In genomic region chr3:66237551-66237950, GRCh38 we compare ENCODE assay signal across 18 cellular contexts. TPM values are rescaled to one million over a fixed set of nuclear protein-coding genes. Genes with fewer than 3 reads are reported as not detected.
DNase-seq lines count a peak whose midpoint lies in the region; ATAC-seq, FAIRE-seq and TF ChIP-seq lines count a peak whose summit lies in the region.
"Had no signal": no experiment of that assay in that cellular context is flagged by ENCODE, and none has a peak within 500 bp of the region (broad histone marks: within the 10 kb centered on the region; RNA-seq: fewer than 3 reads in every experiment).

No MANE protein-coding gene starts in this region.

- H3K4me3 ChIP-seq in liver (ENCODE audit: low read depth in 1 of 3, low read length in 3 of 3) (no peak overlapping the region), HepG2 (replicated peaks in 1 of 3; ENCODE audit: insufficient read depth in 1 of 3, low read depth in 2 of 3, low read length in 3 of 3) (no peak overlapping the region), MM.1S (ENCODE audit: low read length) (no peak overlapping the region), astrocyte (ENCODE audit: insufficient read depth, low read depth, low read length) (no peak overlapping the region), mesenchymal stem cell (ENCODE audit: insufficient read depth in 1 of 2, low read depth in 1 of 2, low read length in 2 of 2) (no peak overlapping the region)
- H3K4me3 ChIP-seq: A549 had no signal

- ATAC-seq in HepG2 (no peak), HG02870 (IDR thresholded peaks at IDR 0.05; ENCODE audit: unreplicated experiment) (no peak)
- ATAC-seq: A549 had no signal

- DNase-seq in HepG2 (ENCODE audit: low spot score), result no peak
- DNase-seq in MM.1S, result peak; percentile 1
- no peak for DNase-seq in astrocyte (ENCODE audit: low read depth)
- peak; percentile 8 for DNase-seq in mesenchymal stem cell
- no peak for DNase-seq in DMS53 treated with DMSO at 0.1 percent for 48 hours (lab: John Stamatoyannopoulos, UW; ENCODE audit: unreplicated experiment)
- no peak for DNase-seq in cardiac septum (ENCODE audit: low spot score)
- DNase-seq: BE2C; Caco-2; CD8-positive, alpha-beta memory T cell; GF-D8; HCEC 1CT; HFFc6; IMR-90 had no signal

- TF ChIP-seq CTCF in liver (IDR thresholded peaks at IDR 0.05; ENCODE audit: low read depth, low read length, missing input control) (no peak), HepG2 (CRISPR knock-in tag; IDR thresholded peaks at IDR 0.05) (no peak), MM.1S (IDR thresholded peaks at IDR 0.05; ENCODE audit: low read length) (no peak), astrocyte (IDR thresholded peaks at IDR 0.05; ENCODE audit: insufficient read depth, low read depth, low read length) (no peak)

- H2BK15ac ChIP-seq in mesenchymal stem cell (ENCODE audit: low read depth, poor library complexity, severe bottlenecking), result no peak overlapping the region

- no TSS peak for BruUV-seq in HepG2 (replicated peaks; lab: Mats Ljungman, UMichigan)

- FAIRE-seq in HepG2 (lab: Jason Lieb, UNC) (no peak), astrocyte (lab: Jason Lieb, UNC) (peak; percentile 9)
- FAIRE-seq: A549, GM19239 had no signal

- H3K4me1 Mint-ChIP-seq in astrocyte (ENCODE audit: low read depth, unreplicated experiment), result no peaks in the 10 kb centered on the region

- H3K4ac ChIP-seq in mesenchymal stem cell (ENCODE audit: low read depth in 1 of 2, low read length in 2 of 2), result no peak overlapping the region

- H3K79me2 ChIP-seq in HepG2 (ENCODE audit: insufficient read depth, low read length) (peaks cover 7% of the 10 kb centered on the region), MM.1S (ENCODE audit: low read length) (no peaks in the 10 kb centered on the region), astrocyte (ENCODE audit: insufficient read depth, low read length) (peaks cover 5% of the 10 kb centered on the region)

- TF ChIP-seq RAD21 in liver (IDR thresholded peaks at IDR 0.05) (no peak), HepG2 (CRISPR knock-in tag; IDR thresholded peaks at IDR 0.05) (no peak)

- no peak for TF ChIP-seq POLR2A in HepG2 (IDR thresholded peaks at IDR 0.05; ENCODE audit: insufficient read depth in 1 of 2, low read depth in 2 of 2, low read length in 2 of 2)

- no peak overlapping the region for H2AK5ac ChIP-seq in mesenchymal stem cell (ENCODE audit: low read length, severe bottlenecking)

- CTCF ChIA-PET in HepG2 (lab: Yijun Ruan, JAX; ENCODE audit: low intra/inter-chr PET ratio, low total read pairs), result no interaction called here

- no peak overlapping the region for H2BK120ac ChIP-seq in mesenchymal stem cell (ENCODE audit: low read depth, low read length)

- no peak for TF ChIP-seq EP300 in HepG2 (IDR thresholded peaks at IDR 0.05; ENCODE audit: low read depth in 2 of 2, low read length in 2 of 2)
- no peak for TF ChIP-seq EP300 in HepG2 (CRISPR knock-in tag; IDR thresholded peaks at IDR 0.05; ENCODE audit: borderline replicate concordance)

- no peaks in the 10 kb centered on the region for H3K27me3 ChIP-seq in liver (ENCODE audit: control insufficient read depth in 4 of 4, insufficient read depth in 4 of 4, low read length in 3 of 4)
- no peaks in the 10 kb centered on the region for H3K27me3 ChIP-seq in HepG2 (ENCODE audit: control insufficient read depth in 1 of 2, insufficient read depth in 2 of 2, low read length in 2 of 2)
- H3K27me3 ChIP-seq in MM.1S (replicated peaks; ENCODE audit: insufficient read depth, low read length), result no peaks in the 10 kb centered on the region
- no peaks in the 10 kb centered on the region for H3K27me3 ChIP-seq in astrocyte (ENCODE audit: insufficient read depth, low read length)
- no peaks in the 10 kb centered on the region for H3K27me3 ChIP-seq in mesenchymal stem cell (ENCODE audit: control insufficient read depth in 1 of 2, insufficient read depth in 1 of 2, low read length in 2 of 2)
- H3K27me3 ChIP-seq: BE2C had no signal

- no peak overlapping the region for H3K14ac ChIP-seq in mesenchymal stem cell (ENCODE audit: low read length in 2 of 2)

- H3K27me3 Mint-ChIP-seq in astrocyte (ENCODE audit: low read depth, unreplicated experiment), result no peaks in the 10 kb centered on the region
- H3K27me3 Mint-ChIP-seq: CD8-positive, alpha-beta memory T cell had no signal

- H3K4me1 ChIP-seq in liver (ENCODE audit: control insufficient read depth in 4 of 4, insufficient read depth in 4 of 4, low read length in 3 of 4) (peaks cover 0 to 3% (median under 1%) of the 10 kb centered on the region in 4 donors), HepG2 (ENCODE audit: insufficient read depth, low read length) (no peaks in the 10 kb centered on the region), MM.1S (ENCODE audit: low read length) (no peaks in the 10 kb centered on the region), astrocyte (ENCODE audit: insufficient read depth, low read length) (no peaks in the 10 kb centered on the region), mesenchymal stem cell (ENCODE audit: control insufficient read depth, insufficient read depth, low read depth, low read length) (no peaks in the 10 kb centered on the region)
- H3K4me1 ChIP-seq: A549, Caco-2 had no signal

- H3K36me3 ChIP-seq in liver (ENCODE audit: control insufficient read depth in 4 of 4, insufficient read depth in 3 of 4, low read depth in 1 of 4, low read length in 3 of 4), result peaks cover 0 to 12% (median 8%) of the 10 kb centered on the region in 4 donors
- peaks cover 2 to 5% of the 10 kb centered on the region in 2 experiments; a peak in 3 of 5 replicates for H3K36me3 ChIP-seq in HepG2 (replicated peaks in 1 of 2; ENCODE audit: control insufficient read depth in 1 of 2, insufficient read depth in 2 of 2, low read length in 2 of 2)
- no peaks in the 10 kb centered on the region for H3K36me3 ChIP-seq in MM.1S (replicated peaks; ENCODE audit: insufficient read depth, low read length)
- no peaks in the 10 kb centered on the region for H3K36me3 ChIP-seq in astrocyte (ENCODE audit: insufficient read depth, low read length)
- H3K36me3 ChIP-seq in mesenchymal stem cell (ENCODE audit: control insufficient read depth in 1 of 2, insufficient read depth in 2 of 2, low read depth in 1 of 2, low read length in 2 of 2), result peaks cover 4 to 15% of the 10 kb centered on the region in 2 experiments

- H3K27ac Mint-ChIP-seq in astrocyte (ENCODE audit: unreplicated experiment), result no peak overlapping the region
- H3K27ac Mint-ChIP-seq: CD8-positive, alpha-beta memory T cell; HFFc6 had no signal

- H3K9me3 ChIP-seq in liver (ENCODE audit: control insufficient read depth in 4 of 4, low read length in 3 of 4) (no peaks in the 10 kb centered on the region), HepG2 (ENCODE audit: low read length) (no peaks in the 10 kb centered on the region), MM.1S (replicated peaks; ENCODE audit: insufficient read depth, low read length) (no peaks in the 10 kb centered on the region), astrocyte (ENCODE audit: insufficient read depth, low read depth, low read length) (no peaks in the 10 kb centered on the region), mesenchymal stem cell (ENCODE audit: control insufficient read depth, low read length) (peaks cover 24% of the 10 kb centered on the region)
- H3K9me3 ChIP-seq: BE2C had no signal

- WGBS in liver, result 95% methylated on average over 3 of the region's 3 CpGs
- 96% methylated on average over 3 of the region's 3 CpGs for WGBS in HepG2 (ENCODE audit: low lambda C conversion rate)
- 83% methylated on average over 3 of the region's 3 CpGs for WGBS in mesenchymal stem cell

- no peaks in the 10 kb centered on the region for H3F3A ChIP-seq in MM.1S (ENCODE audit: insufficient read depth, low read length)

- H3K79me1 ChIP-seq in mesenchymal stem cell (replicated peaks; ENCODE audit: low read length, poor library complexity, severe bottlenecking), result peaks cover 18% of the 10 kb centered on the region

- H3K36me3 Mint-ChIP-seq in astrocyte (ENCODE audit: low read depth, unreplicated experiment), result peaks cover 12% of the 10 kb centered on the region

- H3K23ac ChIP-seq in mesenchymal stem cell (ENCODE audit: low read length in 2 of 2), result no peak overlapping the region

- H3K27ac ChIP-seq in liver (ENCODE audit: low read depth in 1 of 2, low read length in 2 of 2) (no peak overlapping the region), HepG2 (ENCODE audit: extremely low read length, insufficient read depth, low read length) (no peak overlapping the region), MM.1S (ENCODE audit: low read length) (no peak overlapping the region), astrocyte (ENCODE audit: low read depth, low read length) (no peak overlapping the region), mesenchymal stem cell (ENCODE audit: low read length, poor library complexity, severe bottlenecking) (no peak overlapping the region)
- H3K27ac ChIP-seq: A549, C4-2B had no signal

- H3K9ac ChIP-seq in liver (ENCODE audit: low read depth in 1 of 2, low read length in 2 of 2), result no peak overlapping the region
- H3K9ac ChIP-seq in HepG2 (ENCODE audit: insufficient read depth, low read depth, low read length), result no peak overlapping the region
- H3K9ac ChIP-seq in MM.1S (ENCODE audit: low read length), result no peak overlapping the region
- H3K9ac ChIP-seq in astrocyte (ENCODE audit: low read length), result no peak overlapping the region
- H3K9ac ChIP-seq in mesenchymal stem cell (ENCODE audit: low read length), result no peak overlapping the region

- peaks cover 4% of the 10 kb centered on the region for H3K9me3 Mint-ChIP-seq in astrocyte (ENCODE audit: unreplicated experiment)

- no peak overlapping the region for H4K8ac ChIP-seq in mesenchymal stem cell (ENCODE audit: low read length)

- H2BK12ac ChIP-seq in mesenchymal stem cell (ENCODE audit: low read length in 2 of 2), result no peak overlapping the region

- intact Hi-C loops in HepG2 (cut with micrococcal nuclease; ENCODE audit: unreplicated experiment), result loop anchor here (10.0 kb wide), 1 partner anchor 453 kb away; no protein-coding TSS in a partner anchor
- intact Hi-C loops in cardiac septum (cut with DNase I), result no loop called here

- no peaks in the 10 kb centered on the region for H4K20me1 ChIP-seq in HepG2 (ENCODE audit: insufficient read depth, low read length)
- no peaks in the 10 kb centered on the region for H4K20me1 ChIP-seq in MM.1S (ENCODE audit: insufficient read depth, low read length)
- peaks cover 7% of the 10 kb centered on the region for H4K20me1 ChIP-seq in astrocyte (ENCODE audit: insufficient read depth, low read length)

- no peak overlapping the region for H3K4me3 Mint-ChIP-seq in astrocyte (ENCODE audit: unreplicated experiment)
- H3K4me3 Mint-ChIP-seq: CD8-positive, alpha-beta memory T cell; HFFc6 had no signal

- POLR2A ChIA-PET in HepG2 (lab: Yijun Ruan, JAX), result no interaction called here

- no peaks in the 10 kb centered on the region for H3K9me2 ChIP-seq in MM.1S (replicated peaks; ENCODE audit: insufficient read depth, low read length)

- in situ Hi-C loops in HepG2 (cut with HindIII; ENCODE audit: extremely low pct_ligation_motif_present, low pct_unique_long_range_greater_than_20kb), result no loop called here

- H3K4me2 ChIP-seq in HepG2 (ENCODE audit: low read depth, low read length) (no peak overlapping the region), MM.1S (ENCODE audit: low read depth, low read length) (no peak overlapping the region), astrocyte (ENCODE audit: low read length) (no peak overlapping the region), mesenchymal stem cell (ENCODE audit: low read length, poor library complexity, severe bottlenecking) (no peak overlapping the region)
- H3K4me2 ChIP-seq: A549 had no signal

- no peak overlapping the region for H3K18ac ChIP-seq in mesenchymal stem cell (ENCODE audit: low read depth in 1 of 2, low read length in 2 of 2)

- H4K91ac ChIP-seq in mesenchymal stem cell (ENCODE audit: low read length), result no peak overlapping the region

- H2AFZ ChIP-seq in HepG2 (ENCODE audit: low read length) (no peak overlapping the region), MM.1S (ENCODE audit: low read length) (no peak overlapping the region), astrocyte (ENCODE audit: low read depth, low read length) (no peak overlapping the region), mesenchymal stem cell (ENCODE audit: low read depth, low read length) (no peak overlapping the region)

- no peak overlapping the region for H2BK5ac ChIP-seq in mesenchymal stem cell (ENCODE audit: low read depth, low read length, poor library complexity, severe bottlenecking)

RNA-seq across cellular contexts. Expression of gene SLC25A26, which starts 16.8 kb away (rescaled TPM):
- 10 to 100 TPM in 1 of 2 donors, 1 to 10 TPM in 1; 9.9 to 13.7 TPM for total RNA-seq in liver
- polyA plus RNA-seq in liver, result 10 to 100 TPM; 11.8 to 21.6 TPM
- 22.7 and 23.1 TPM in 2 replicates for total RNA-seq in HepG2 (2016; rRNA removed; fragmentation: Illumina TruSeq; extraction: Trizol)
- total RNA-seq in HepG2 (2016; cell fraction: cytosol; rRNA removed; fragmentation: Illumina TruSeq; extraction: Trizol; ENCODE audit: low read depth), result 27.5 and 27.9 TPM in 2 replicates
- 22.2 TPM in 2 replicates for total RNA-seq in HepG2 (2016; cell fraction: insoluble cytoplasmic fraction; rRNA removed; fragmentation: Illumina TruSeq; extraction: Trizol)
- total RNA-seq in HepG2 (2016; cell fraction: membrane; rRNA removed; fragmentation: Illumina TruSeq; extraction: Trizol), result 40.8 TPM in 2 replicates
- total RNA-seq in HepG2 (2016; cell fraction: nucleus; rRNA removed; fragmentation: Illumina TruSeq; extraction: Trizol), result 17.3 and 19.7 TPM in 2 replicates
- 31.4 and 32.7 TPM in 2 replicates for polyA plus RNA-seq in HepG2 (2011; rRNA removed)
- 31.5 and 41.4 TPM in 2 replicates for polyA plus RNA-seq in HepG2 (2011; cell fraction: cytosol; rRNA removed)
- polyA plus RNA-seq in HepG2 (2011; cell fraction: nucleus; rRNA removed), result 11.7 and 14.0 TPM in 2 replicates
- polyA plus RNA-seq in HepG2 (2012), result 22.4 and 22.9 TPM in 2 replicates
- polyA plus RNA-seq in HepG2 (2016; cell fraction: cytosol; fragmentation: Illumina TruSeq; extraction: Trizol; ENCODE audit: low read depth), result 31.1 and 35.4 TPM in 2 replicates
- 19.7 and 22.1 TPM in 2 replicates for polyA plus RNA-seq in HepG2 (2016; cell fraction: insoluble cytoplasmic fraction; fragmentation: Illumina TruSeq; extraction: Trizol; ENCODE audit: low read depth)
- 35.4 and 35.7 TPM in 2 replicates for polyA plus RNA-seq in HepG2 (2016; cell fraction: membrane; fragmentation: Illumina TruSeq; extraction: Trizol; ENCODE audit: low read depth)
- polyA plus RNA-seq in HepG2 (2016; cell fraction: nucleus; fragmentation: Illumina TruSeq; extraction: Trizol; ENCODE audit: insufficient read depth, low read depth), result 19.1 and 20.3 TPM in 2 replicates
- 13.5 and 16.0 TPM in 2 replicates for polyA minus RNA-seq in HepG2 (2011; rRNA and poly(A)+ RNA removed; ENCODE audit: low replicate concordance)
- 5.9 and 7.1 TPM in 2 replicates for polyA minus RNA-seq in HepG2 (2011; cell fraction: cytosol; rRNA and poly(A)+ RNA removed)
- 22.5 and 28.8 TPM in 2 replicates for polyA minus RNA-seq in HepG2 (2011; cell fraction: nucleus; rRNA and poly(A)+ RNA removed)
- total RNA-seq in astrocyte, result 17.9 TPM in 2 replicates
- 8.6 TPM for polyA plus RNA-seq in mesenchymal stem cell (2013, experiment 1 of 2)
- polyA plus RNA-seq in mesenchymal stem cell (2013, experiment 2 of 2), result 8.6 TPM
- 18.6 TPM for total RNA-seq in cardiac septum

Comparison
In these comparisons a context has a peak if more than half of its experiments do, and no peak if none do; other contexts are left out.
1. DNase-seq: peak in MM.1S (single experiment) and mesenchymal stem cell (single experiment); none in HepG2 (single experiment), astrocyte (single experiment), DMS53 treated with DMSO at 0.1 percent for 48 hours (single experiment) and cardiac septum (single experiment).